ENCODE assay signal across 8 cellular contexts in the genomic region with DNA sequence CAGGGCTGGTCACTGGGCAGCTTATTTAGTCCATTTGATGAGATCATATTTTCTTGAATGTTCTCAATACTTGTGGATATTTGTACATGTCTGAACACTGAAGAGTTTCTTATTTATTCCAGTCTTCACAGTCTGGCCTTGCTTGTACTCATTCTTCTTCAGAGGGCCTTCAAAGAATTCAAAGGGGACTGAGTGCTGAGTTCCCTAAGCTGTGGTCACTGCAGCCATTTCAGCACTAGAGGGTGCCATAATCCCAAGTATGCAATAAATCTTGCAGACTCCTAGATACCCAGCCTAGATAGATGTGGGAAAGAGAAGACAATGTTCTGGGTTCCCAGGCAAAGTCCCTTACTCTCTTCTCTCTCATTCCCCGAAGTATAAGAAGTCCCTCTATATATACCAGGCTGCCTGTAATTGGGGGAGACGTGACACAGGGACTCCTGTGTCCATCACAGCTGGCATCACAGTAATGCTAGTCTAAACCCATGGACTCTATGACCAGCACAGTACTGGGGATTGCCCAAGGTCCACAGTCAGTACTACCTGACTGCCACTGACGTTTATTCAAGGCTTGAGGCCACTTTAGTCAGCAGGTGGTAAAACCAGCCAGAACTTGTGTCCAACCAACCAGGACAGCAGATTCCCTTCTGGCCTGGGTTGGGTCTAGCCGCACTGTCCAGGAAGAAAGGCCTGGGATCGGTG. TPM values are rescaled to one million over a fixed set of nuclear protein-coding genes. Genes with fewer than 3 reads are reported as not detected.
DNase-seq lines count a peak whose midpoint lies in the region; ATAC-seq, FAIRE-seq and TF ChIP-seq lines count a peak whose summit lies in the region.

No MANE protein-coding gene starts in this region.

- H3K9ac ChIP-seq in OCI-LY1 (ENCODE audit: low read length) = no peak overlapping the region

- POLR2A ChIA-PET in A549 (lab: Yijun Ruan, JAX) = no interaction called here

- no peak for TF ChIP-seq POLR2A in A549 (IDR thresholded peaks at IDR 0.05; ENCODE audit: low read length)

- H3K4me3 ChIP-seq in A549 (no peak overlapping the region), GM12864 (ENCODE audit: low read depth, low read length) (no peak overlapping the region), OCI-LY1 (ENCODE audit: low read depth, low read length, poor library complexity, severe bottlenecking) (no peak overlapping the region)

- H4K20me1 ChIP-seq in OCI-LY1 (ENCODE audit: insufficient read depth, low read length) = no peaks in the 10 kb centered on the region

- 41% methylated on average over 5 of the region's 5 CpGs for WGBS in A549 (ENCODE audit: missing lambda C conversion rate)

- H3K4me1 ChIP-seq in A549 (no peaks in the 10 kb centered on the region), OCI-LY1 (ENCODE audit: insufficient read depth, low read length, severe bottlenecking) (no peaks in the 10 kb centered on the region)

- peaks cover 46 to 53% of the 10 kb centered on the region in 2 donors for H3K36me3 Mint-ChIP-seq in stimulated activated naive B cell treated with anti-CD40 and anti-IgM and Interleukin-4, amounts not matched to agents 10 μg/mL and 1 μg/mL and 100 μg/mL, for 72 hours

- H3K27me3 ChIP-seq in OCI-LY1 (ENCODE audit: insufficient read depth, low read length) = no peaks in the 10 kb centered on the region

- H3K9me3 ChIP-seq in A549 (peaks cover 81% of the 10 kb centered on the region), OCI-LY1 (ENCODE audit: low read length) (peaks cover 5% of the 10 kb centered on the region; the same call in 1 of the 2 replicates)

- peak in 1 of 2 experiments; percentile 84; a peak in 3 of 6 replicates for ATAC-seq in A549
- ATAC-seq in stimulated activated naive B cell treated with anti-CD40 and anti-IgM and Interleukin-4, amounts not matched to agents 10 μg/mL and 1 μg/mL and 100 μg/mL, for 72 hours (replicated peaks) = peak; percentile 60 to 81
- ATAC-seq in HG03025 (IDR thresholded peaks at IDR 0.05; ENCODE audit: low FRiP score, unreplicated experiment) = no peak

- no peaks in the 10 kb centered on the region for H3K4me1 Mint-ChIP-seq in stimulated activated naive B cell treated with anti-CD40 and anti-IgM and Interleukin-4, amounts not matched to agents 10 μg/mL and 1 μg/mL and 100 μg/mL, for 72 hours

- DNase-seq in A549 (ENCODE audit: low read depth in 1 of 2, low spot score in 1 of 2) (peak; percentile 28 to 73), GM12864 (ENCODE audit: low read depth) (peak; percentile 21), dermis blood vessel endothelial cell (peak; percentile 35), cortex of kidney (lab: John Stamatoyannopoulos, UW) (no peak), NCI-H446 (lab: John Stamatoyannopoulos, UW) (no peak)
- DNase-seq in stimulated activated naive B cell treated with anti-CD40 and anti-IgM and Interleukin-4, amounts not matched to agents 10 μg/mL and 1 μg/mL and 100 μg/mL, for 72 hours = no peak

- H3K4me3 Mint-ChIP-seq in stimulated activated naive B cell treated with anti-CD40 and anti-IgM and Interleukin-4, amounts not matched to agents 10 μg/mL and 1 μg/mL and 100 μg/mL, for 72 hours = no peak overlapping the region

- no peak overlapping the region for H3K4me2 ChIP-seq in A549
- no peak overlapping the region for H3K4me2 ChIP-seq in OCI-LY1 (ENCODE audit: low read length)

- no peak for TF ChIP-seq EP300 in A549 (IDR thresholded peaks at IDR 0.05)

- peak; percentile 26 to 77; a peak in 3 of 5 replicates for TF ChIP-seq RAD21 in A549 (conservative IDR thresholded peaks at IDR 0.05 in 1 of 2, IDR thresholded peaks at IDR 0.05 in 1 of 2)

- FAIRE-seq in A549 (lab: Jason Lieb, UNC) = no peak

- CTCF ChIA-PET in A549 (lab: Yijun Ruan, JAX) = no interaction called here

- no peaks in the 10 kb centered on the region for H3K36me3 ChIP-seq in OCI-LY1 (ENCODE audit: insufficient read depth, low read length)

- H3K27ac ChIP-seq in A549 (no peak overlapping the region), OCI-LY1 (ENCODE audit: low read depth, low read length, poor library complexity, severe bottlenecking) (no peak overlapping the region)

- no peaks in the 10 kb centered on the region for H3F3A ChIP-seq in OCI-LY1 (ENCODE audit: insufficient read depth, low read length)

- H3K79me2 ChIP-seq in OCI-LY1 (ENCODE audit: insufficient read depth, low read length) = no peaks in the 10 kb centered on the region

- no peak overlapping the region for H2AFZ ChIP-seq in OCI-LY1 (ENCODE audit: low read length)

- peaks cover 25 to 33% of the 10 kb centered on the region in 2 donors for H3K9me3 Mint-ChIP-seq in stimulated activated naive B cell treated with anti-CD40 and anti-IgM and Interleukin-4, amounts not matched to agents 10 μg/mL and 1 μg/mL and 100 μg/mL, for 72 hours

- H3K27me3 Mint-ChIP-seq in stimulated activated naive B cell treated with anti-CD40 and anti-IgM and Interleukin-4, amounts not matched to agents 10 μg/mL and 1 μg/mL and 100 μg/mL, for 72 hours = no peaks in the 10 kb centered on the region

- H3K9me2 ChIP-seq in OCI-LY1 (ENCODE audit: low read depth, low read length) = no peaks in the 10 kb centered on the region

- TF ChIP-seq CTCF in A549 (IDR thresholded peaks at IDR 0.05) (peak; percentile 0; the same call in 1 of the 3 replicates), GM12864 (IDR thresholded peaks at IDR 0.05; ENCODE audit: low read depth, low read length, missing control alignments) (peak; percentile 55), OCI-LY1 (IDR thresholded peaks at IDR 0.05; ENCODE audit: low read length) (peak; percentile 80)

- H3K27ac Mint-ChIP-seq in stimulated activated naive B cell treated with anti-CD40 and anti-IgM and Interleukin-4, amounts not matched to agents 10 μg/mL and 1 μg/mL and 100 μg/mL, for 72 hours = no peak overlapping the region

TF ChIP-seq in A549, 52 proteins besides CTCF, POLR2A, EP300 and RAD21:
- TF ChIP-seq RARB (CRISPR knock-in tag; IDR thresholded peaks at IDR 0.05) = no peak
- no peak for TF ChIP-seq FOXS1 (CRISPR knock-in tag; IDR thresholded peaks at IDR 0.05)
- no peak for TF ChIP-seq NFE2L2 (conservative IDR thresholded peaks at IDR 0.05; ENCODE audit: low read length)
- no peak for TF ChIP-seq JUN (IDR thresholded peaks at IDR 0.05)
- TF ChIP-seq RNF2 (IDR thresholded peaks at IDR 0.05; ENCODE audit: borderline replicate concordance, low read depth) = no peak
- TF ChIP-seq SREBF2 (IDR thresholded peaks at IDR 0.05) = no peak
- TF ChIP-seq, protein P1, sequence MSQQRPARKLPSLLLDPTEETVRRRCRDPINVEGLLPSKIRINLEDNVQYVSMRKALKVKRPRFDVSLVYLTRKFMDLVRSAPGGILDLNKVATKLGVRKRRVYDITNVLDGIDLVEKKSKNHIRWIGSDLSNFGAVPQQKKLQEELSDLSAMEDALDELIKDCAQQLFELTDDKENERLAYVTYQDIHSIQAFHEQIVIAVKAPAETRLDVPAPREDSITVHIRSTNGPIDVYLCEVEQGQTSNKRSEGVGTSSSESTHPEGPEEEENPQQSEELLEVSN (IDR thresholded peaks at IDR 0.05; ENCODE audit: borderline replicate concordance, low read depth) = no peak
- no peak for TF ChIP-seq RCOR1 (IDR thresholded peaks at IDR 0.05; ENCODE audit: low read depth, low read length)
- TF ChIP-seq, protein P2, sequence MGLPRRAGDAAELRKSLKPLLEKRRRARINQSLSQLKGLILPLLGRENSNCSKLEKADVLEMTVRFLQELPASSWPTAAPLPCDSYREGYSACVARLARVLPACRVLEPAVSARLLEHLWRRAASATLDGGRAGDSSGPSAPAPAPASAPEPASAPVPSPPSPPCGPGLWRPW (IDR thresholded peaks at IDR 0.05) = no peak
- TF ChIP-seq KDM1A (IDR thresholded peaks at IDR 0.05; ENCODE audit: low read depth) = no peak

RNA-seq across cellular contexts. Expression of gene VN1R1, which starts 8.9 kb away (rescaled TPM):
- polyA plus RNA-seq in A549 (2011; rRNA removed) (0.19 and 0.30 TPM in 2 replicates), A549 (2017; fragmentation: RNase III; extraction: RNeasy Plus Mini Kit Qiagen cat#74134 plus additional on column Dnase treatment) (0.04 to 0.16 TPM (median 0.05 TPM) in 3 replicates)
- polyA plus RNA-seq in A549 (2012; cell fraction: cytosol; rRNA removed) = 0.05 TPM in 1 of 2 replicates, not detected in the other
- 0.04 and 0.11 TPM in 2 replicates for polyA plus RNA-seq in A549 (2012; cell fraction: nucleus; rRNA removed)
- polyA minus RNA-seq in A549 (2011; rRNA and poly(A)+ RNA removed) = not detected in 2 replicates
- total RNA-seq in dermis blood vessel endothelial cell = 0.28 and 0.34 TPM in 2 replicates

RNA-seq across cellular contexts. Expression of gene ZNF772, which starts 11.5 kb away (rescaled TPM):
- 3.2 and 3.6 TPM in 2 replicates for polyA plus RNA-seq in A549 (2011; rRNA removed)
- 0.57 and 0.89 TPM in 2 replicates for polyA plus RNA-seq in A549 (2012; cell fraction: cytosol; rRNA removed)
- 0.48 and 0.58 TPM in 2 replicates for polyA plus RNA-seq in A549 (2012; cell fraction: nucleus; rRNA removed)
- 2.0 to 2.3 TPM (median 2.3 TPM) in 3 replicates for polyA plus RNA-seq in A549 (2017; fragmentation: RNase III; extraction: RNeasy Plus Mini Kit Qiagen cat#74134 plus additional on column Dnase treatment)
- polyA minus RNA-seq in A549 (2011; rRNA and poly(A)+ RNA removed) = 5.1 and 6.9 TPM in 2 replicates
- 19.3 and 22.3 TPM in 2 replicates for total RNA-seq in dermis blood vessel endothelial cell

RNA-seq across cellular contexts. Expression of gene ZNF419, which starts 21.7 kb away (rescaled TPM):
- polyA plus RNA-seq in A549 (2011; rRNA removed) (11.8 and 12.1 TPM in 2 replicates), A549 (2017; fragmentation: RNase III; extraction: RNeasy Plus Mini Kit Qiagen cat#74134 plus additional on column Dnase treatment) (8.0 to 9.0 TPM (median 8.2 TPM) in 3 replicates)
- polyA plus RNA-seq in A549 (2012; cell fraction: cytosol; rRNA removed) = 4.7 and 6.9 TPM in 2 replicates
- polyA plus RNA-seq in A549 (2012; cell fraction: nucleus; rRNA removed) = 7.6 and 8.6 TPM in 2 replicates
- polyA minus RNA-seq in A549 (2011; rRNA and poly(A)+ RNA removed) = 9.6 and 10.1 TPM in 2 replicates
- total RNA-seq in dermis blood vessel endothelial cell = 7.8 and 12.6 TPM in 2 replicates

RNA-seq across cellular contexts. Expression of gene ZNF749, which starts 30.7 kb away (rescaled TPM):
- polyA plus RNA-seq in A549 (2011; rRNA removed) (25.2 and 30.9 TPM in 2 replicates), A549 (2017; fragmentation: RNase III; extraction: RNeasy Plus Mini Kit Qiagen cat#74134 plus additional on column Dnase treatment) (11.7 to 12.6 TPM (median 12.4 TPM) in 3 replicates)
- 17.0 and 18.6 TPM in 2 replicates for polyA plus RNA-seq in A549 (2012; cell fraction: cytosol; rRNA removed)
- polyA plus RNA-seq in A549 (2012; cell fraction: nucleus; rRNA removed) = 10.6 and 10.7 TPM in 2 replicates
- polyA minus RNA-seq in A549 (2011; rRNA and poly(A)+ RNA removed) = 23.9 and 34.3 TPM in 2 replicates
- 10.7 and 12.6 TPM in 2 replicates for total RNA-seq in dermis blood vessel endothelial cell

RNA-seq across cellular contexts. Expression of gene ZNF773, which starts 33.9 kb away (rescaled TPM):
- polyA plus RNA-seq in A549 (2011; rRNA removed) = 8.4 and 9.2 TPM in 2 replicates
- 4.0 and 5.1 TPM in 2 replicates for polyA plus RNA-seq in A549 (2012; cell fraction: cytosol; rRNA removed)
- 7.2 and 12.2 TPM in 2 replicates for polyA plus RNA-seq in A549 (2012; cell fraction: nucleus; rRNA removed)
- polyA plus RNA-seq in A549 (2017; fragmentation: RNase III; extraction: RNeasy Plus Mini Kit Qiagen cat#74134 plus additional on column Dnase treatment) = 6.0 to 6.4 TPM (median 6.1 TPM) in 3 replicates
- polyA minus RNA-seq in A549 (2011; rRNA and poly(A)+ RNA removed) = 10.9 and 12.9 TPM in 2 replicates
- 15.3 and 17.5 TPM in 2 replicates for total RNA-seq in dermis blood vessel endothelial cell

Comparison
In these comparisons a context has a peak if more than half of its experiments do, and no peak if none do; other contexts are left out.
1. DNase-seq: peak in A549 (2 of 2), GM12864 (single experiment) and dermis blood vessel endothelial cell (single experiment); none in stimulated activated naive B cell treated with anti-CD40 and anti-IgM and Interleukin-4, amounts not matched to agents 10 μg/mL and 1 μg/mL and 100 μg/mL, for 72 hours (single experiment), cortex of kidney (single experiment) and NCI-H446 (0 of 2).
2. CTCF ChIP-seq: peak in every context shown above with its lines; median percentile 80 in OCI-LY1; 55 in GM12864; 0 in A549.